9 cellular contexts compared by ENCODE assay signal in the genomic region with DNA sequence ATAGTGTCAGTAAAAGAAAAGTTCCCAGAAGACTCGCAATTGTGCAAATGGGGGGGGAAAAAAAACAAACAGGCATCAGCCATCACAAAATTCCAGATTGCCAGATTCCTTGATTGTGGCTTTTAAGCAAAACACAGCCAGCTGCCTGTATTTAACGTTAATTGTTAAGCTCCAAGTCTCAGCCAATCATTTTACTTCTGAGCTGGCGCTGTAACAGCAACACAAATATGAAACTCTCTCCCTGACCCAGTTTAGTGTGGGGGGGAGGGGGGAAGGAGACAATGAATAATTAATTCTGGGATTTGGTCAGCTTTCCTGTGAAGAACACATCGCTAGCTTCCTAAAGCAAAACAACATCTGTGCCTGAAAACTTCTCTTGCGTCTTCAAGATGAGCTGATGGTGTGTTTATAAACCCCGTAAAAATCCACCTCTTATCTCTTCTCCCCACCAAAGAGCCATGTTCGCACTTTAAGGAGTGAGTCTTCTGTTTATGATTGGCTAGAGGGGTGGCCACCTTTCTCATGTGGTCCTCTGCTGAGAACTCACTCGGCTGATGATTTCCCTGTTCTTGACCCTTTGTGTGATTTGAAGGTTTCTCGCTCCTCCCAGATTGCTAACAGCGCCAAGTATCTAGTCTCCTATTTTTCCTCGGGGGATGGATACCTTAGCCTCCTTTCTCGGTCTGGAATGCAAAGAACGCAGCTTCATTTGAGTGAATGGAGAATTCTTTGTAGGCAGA.
DNase-seq lines count a peak whose midpoint lies in the region; ATAC-seq, FAIRE-seq and TF ChIP-seq lines count a peak whose summit lies in the region.
"Had no signal": no experiment of that assay in that cellular context is flagged by ENCODE, and none has a peak within 500 bp of the region (broad histone marks: within the 10 kb centered on the region; RNA-seq: fewer than 3 reads in every experiment).

No MANE protein-coding gene starts in this region.

- H3K4me1 ChIP-seq in suprapubic skin = peaks cover 18% of the 10 kb centered on the region
- H3K4me1 ChIP-seq: BLaER1 had no signal

- H3K36me3 ChIP-seq in suprapubic skin = no peaks in the 10 kb centered on the region
- H3K36me3 ChIP-seq: BLaER1 had no signal

- no peak for ATAC-seq in GM21529 (IDR thresholded peaks at IDR 0.05; ENCODE audit: unreplicated experiment)

- WGBS in suprapubic skin = 10% methylated on average over 13 of the region's 13 CpGs

- no peak for FAIRE-seq in GM12892 (lab: Jason Lieb, UNC)

- TF ChIP-seq POLR2A in suprapubic skin (IDR thresholded peaks at IDR 0.05) = no peak
- TF ChIP-seq POLR2A in GM12892 (IDR thresholded peaks at IDR 0.05; ENCODE audit: low read depth, low read length) = no peak

- no peak overlapping the region for H3K27ac ChIP-seq in suprapubic skin
- H3K27ac ChIP-seq: BLaER1 had no signal

- DNase-seq in NCI-H82 (lab: John Stamatoyannopoulos, UW) (peak; percentile 16), NCI-H82 treated with DMSO at 0.1 percent for 48 hours (lab: John Stamatoyannopoulos, UW; ENCODE audit: unreplicated experiment) (no peak), astrocyte of the hippocampus (ENCODE audit: low read depth, low spot score) (peak; percentile 76), islet precursor cell (peak; percentile 85), suprapubic skin (ENCODE audit: low spot score in 2 of 2) (no peak), GM12892 (ENCODE audit: insufficient read length) (no peak), HUDEP-2 (lab: John Stamatoyannopoulos, UW; ENCODE audit: unreplicated experiment in 76 of 76) (no peak)

- H3K4me3 ChIP-seq in suprapubic skin = peak overlapping the region; percentile 32
- H3K4me3 ChIP-seq: BLaER1 had no signal

- TF ChIP-seq EP300 in suprapubic skin (IDR thresholded peaks at IDR 0.05) = no peak

- peaks cover 2% of the 10 kb centered on the region for H3K27me3 ChIP-seq in suprapubic skin
- H3K27me3 ChIP-seq: BLaER1 had no signal

- no peaks in the 10 kb centered on the region for H3K9me3 ChIP-seq in suprapubic skin

- no peak for TF ChIP-seq CTCF in suprapubic skin (IDR thresholded peaks at IDR 0.05)

Comparison
In these comparisons a context has a peak if more than half of its experiments do, and no peak if none do; other contexts are left out.
1. DNase-seq: peak in NCI-H82 (single experiment), astrocyte of the hippocampus (single experiment) and islet precursor cell (single experiment); none in NCI-H82 treated with DMSO at 0.1 percent for 48 hours (single experiment), suprapubic skin (0 of 2), GM12892 (single experiment) and HUDEP-2 (0 of 76).